In the genomic region with DNA sequence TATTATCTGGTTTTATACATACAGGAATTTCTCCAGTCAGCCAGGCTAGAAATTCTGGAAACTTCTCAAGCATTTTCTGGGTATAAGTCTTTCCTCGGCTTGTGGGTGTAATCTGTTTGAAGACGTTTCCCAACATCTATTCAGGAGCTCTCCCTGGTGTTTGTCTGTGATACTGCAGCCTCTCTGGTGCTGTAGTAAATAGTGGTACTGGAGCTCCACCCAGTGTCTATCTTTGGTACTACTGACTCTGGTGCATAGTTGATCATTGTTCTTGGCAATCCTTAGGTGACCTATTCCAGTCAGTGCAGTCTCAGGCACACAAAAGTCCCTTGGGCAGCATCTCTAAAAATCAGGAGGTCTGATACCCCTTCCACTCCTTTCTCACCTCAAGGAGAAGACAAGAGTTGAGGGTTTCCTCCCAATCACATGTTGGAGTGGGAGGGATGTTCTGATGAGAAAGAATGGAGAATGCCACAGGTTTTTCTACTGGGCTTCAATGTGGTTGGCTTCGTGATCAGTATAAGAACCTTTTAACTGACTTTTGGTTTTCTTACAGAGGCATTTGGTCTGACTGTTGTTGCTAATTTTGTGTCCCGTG, we compare ENCODE assay signal across 8 cellular contexts.
DNase-seq lines count a peak whose midpoint lies in the region; ATAC-seq, FAIRE-seq and TF ChIP-seq lines count a peak whose summit lies in the region.

No MANE protein-coding gene starts in this region.

- peak; percentile 93 for FAIRE-seq in kidney (lab: Jason Lieb, UNC)

- peaks cover 5 to 8% of the 10 kb centered on the region in 2 donors for H3K9me3 ChIP-seq in breast epithelium
- H3K9me3 ChIP-seq in kidney (ENCODE audit: control insufficient read depth in 1 of 2, low read length in 2 of 2): no peaks in the 10 kb centered on the region

- H3K9ac ChIP-seq in kidney (ENCODE audit: low read length in 2 of 2): no peak overlapping the region

- H3K4me3 ChIP-seq in breast epithelium (no peak overlapping the region), kidney (ENCODE audit: low read length in 2 of 2) (no peak overlapping the region)

- H3K27ac ChIP-seq in VCaP (no peak overlapping the region), breast epithelium (no peak overlapping the region), kidney (ENCODE audit: low read depth in 2 of 2, low read length in 2 of 2) (no peak overlapping the region)

- TF ChIP-seq POLR2A in breast epithelium (IDR thresholded peaks at IDR 0.05): no peak

- H3K36me3 ChIP-seq in breast epithelium: no peaks in the 10 kb centered on the region
- H3K36me3 ChIP-seq in kidney (ENCODE audit: control insufficient read depth in 1 of 2, insufficient read depth in 2 of 2, low read length in 2 of 2): no peaks in the 10 kb centered on the region

- DNase-seq in AG08395 (ENCODE audit: low spot score): peak; percentile 83
- DNase-seq in NCI-H2171 treated with DMSO at 0.1 percent for 48 hours (lab: John Stamatoyannopoulos, UW): peak; percentile 86
- peak; percentile 62 to 78 for DNase-seq in breast epithelium (ENCODE audit: low spot score in 2 of 2)
- DNase-seq in kidney: no peak
- peak; percentile 93 for DNase-seq in stimulated activated CD4-positive, alpha-beta T cell treated with anti-CD3 and anti-CD28 coated beads, Interleukin-4, amount 100 ng/mL, for 24 hours

- TF ChIP-seq CTCF in VCaP (conservative IDR thresholded peaks at IDR 0.05): peak; percentile 97
- TF ChIP-seq CTCF in breast epithelium (IDR thresholded peaks at IDR 0.05): peak; percentile 99 to 100 (median 99)
- TF ChIP-seq CTCF in kidney (IDR thresholded peaks at IDR 0.05; ENCODE audit: borderline replicate concordance, extremely low read depth, insufficient read depth): peak; percentile 99

- no peaks in the 10 kb centered on the region for H3K27me3 ChIP-seq in breast epithelium

- H3K4me1 ChIP-seq in breast epithelium (no peaks in the 10 kb centered on the region), kidney (ENCODE audit: control insufficient read depth in 1 of 2, insufficient read depth in 1 of 2, low read depth in 1 of 2, low read length in 2 of 2) (no peaks in the 10 kb centered on the region)

- intact Hi-C loops in breast epithelium (cut with DNase I; ENCODE audit: low total_unique reads) (no loop called here), kidney (cut with DNase I) (no loop called here)

- ATAC-seq in GM18520 (IDR thresholded peaks at IDR 0.05; ENCODE audit: unreplicated experiment): peak; percentile 93
- peak; percentile 87 for ATAC-seq in HG03066 (IDR thresholded peaks at IDR 0.05; ENCODE audit: low read depth, unreplicated experiment)
